In the genomic region with DNA sequence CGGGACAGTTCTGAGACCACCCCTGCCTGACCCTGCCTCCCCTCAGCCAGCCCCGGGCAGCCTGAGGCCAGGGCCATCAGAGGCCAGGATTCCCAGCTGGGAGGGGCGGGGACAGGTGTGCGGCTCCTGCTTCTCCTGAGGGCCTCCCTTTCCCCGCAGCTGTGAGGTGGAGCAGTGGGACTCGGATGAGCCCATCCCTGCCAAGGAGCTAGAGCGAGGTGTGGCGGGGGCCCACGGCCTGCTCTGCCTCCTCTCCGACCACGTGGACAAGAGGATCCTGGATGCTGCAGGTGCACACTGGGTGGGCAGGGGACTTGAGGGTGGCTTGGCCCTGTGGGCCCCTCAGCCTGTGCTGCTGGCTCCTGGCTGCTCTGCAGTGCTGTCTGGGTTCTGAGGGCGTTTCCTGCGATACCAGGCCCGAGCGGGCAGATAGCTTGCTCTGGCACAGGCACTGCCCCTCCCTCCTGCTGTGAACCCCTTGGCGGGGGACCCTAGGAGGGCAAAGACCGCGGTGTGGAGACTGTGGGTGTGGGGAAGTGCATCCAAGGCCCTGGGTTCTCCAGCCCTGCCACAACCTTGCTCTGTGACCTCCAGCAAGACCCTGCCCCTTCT, we compare ENCODE assay signal across 17 cellular contexts. TPM values are rescaled to one million over a fixed set of nuclear protein-coding genes. Genes with fewer than 3 reads are reported as not detected.
A peak's percentile ranks its signal among the peaks of the same experiment; 100 is the strongest.
DNase-seq lines count a peak whose midpoint lies in the region; ATAC-seq and TF ChIP-seq lines count a peak whose summit lies in the region.
"Had no signal": no experiment of that assay in that cellular context is flagged by ENCODE, and none has a peak within 500 bp of the region (broad histone marks: within the 10 kb centered on the region; RNA-seq: fewer than 3 reads in every experiment).

No MANE protein-coding gene starts in this region.

- intact Hi-C loops in adrenal gland (cut with DNase I) = loop anchor here in 1 of 2 donors (5.0 kb wide), 1 partner anchor 38 kb away; no protein-coding TSS in a partner anchor
- intact Hi-C loops in testis (cut with DNase I; ENCODE audit: low total_unique reads) = no loop called here

- H3K4me3 ChIP-seq in adrenal gland (peak overlapping the region in 2 of 4 donors; percentile 22 to 31), liver (ENCODE audit: low read depth in 1 of 3, low read length in 3 of 3) (peak overlapping the region; percentile 45 to 90 (median 82)), testis (no peak overlapping the region)
- H3K4me3 ChIP-seq: transverse colon had no signal

- H3K4me1 ChIP-seq in adrenal gland (replicated peaks in 1 of 2) (peaks cover 35 to 44% of the 10 kb centered on the region in 2 donors), liver (ENCODE audit: control insufficient read depth in 4 of 4, insufficient read depth in 4 of 4, low read length in 3 of 4) (peaks cover 30 to 82% (median 69%) of the 10 kb centered on the region in 4 donors), testis (peaks cover 33% of the 10 kb centered on the region)

- TF ChIP-seq CTCF in adrenal gland (IDR thresholded peaks at IDR 0.05) = no peak
- TF ChIP-seq CTCF in liver (IDR thresholded peaks at IDR 0.05; ENCODE audit: low read depth, low read length, missing input control) = no peak
- TF ChIP-seq CTCF in testis (IDR thresholded peaks at IDR 0.05) = no peak

- H3K27ac Mint-ChIP-seq in activated T-cell treated with anti-CD3 and anti-CD28 coated beads, Interleukin-2, amount 50 U/mL, for 72 hours = peak overlapping the region; percentile 28
- H3K27ac Mint-ChIP-seq: activated CD8-positive, alpha-beta memory T cell treated with anti-CD3 and anti-CD28 coated beads, Interleukin-2, amount 10 ng/mL, durations not matched to agents 7 days and 5 days; activated naive CD4-positive, alpha-beta T cell treated with anti-CD3 and anti-CD28 coated beads, Interleukin-2, amount 50 U/mL, for 24 hours had no signal

- H3K36me3 Mint-ChIP-seq in activated T-cell treated with anti-CD3 and anti-CD28 coated beads, Interleukin-2, amount 50 U/mL, for 72 hours (ENCODE audit: insufficient read depth in 2 of 2) = peaks cover 2 to 22% of the 10 kb centered on the region in 2 donors
- peaks cover 19% of the 10 kb centered on the region for H3K36me3 Mint-ChIP-seq in activated T-cell treated with anti-CD3 and anti-CD28 coated beads, Interleukin-2, amount 50 U/mL, for 4 hours (ENCODE audit: insufficient read depth)

- H3K27ac ChIP-seq in adrenal gland (peak overlapping the region; percentile 58 to 96 (median 91)), liver (ENCODE audit: low read depth in 1 of 2, low read length in 2 of 2) (peak overlapping the region; percentile 1 to 98), testis (peak overlapping the region; percentile 1 to 2)
- H3K27ac ChIP-seq: psoas muscle, transverse colon had no signal

- H3K9ac ChIP-seq in liver (ENCODE audit: low read depth in 1 of 2, low read length in 2 of 2) = peak overlapping the region in 1 of 2 donors; percentile 88

- no peak for ATAC-seq in activated T-cell treated with anti-CD3 and anti-CD28 coated beads, Interleukin-2, amount 50 U/mL, for 72 hours (replicated peaks in 1 of 2)
- ATAC-seq in activated T-cell treated with anti-CD3 and anti-CD28 coated beads, Interleukin-2, amount 50 U/mL, for 4 hours = no peak
- ATAC-seq: activated CD8-positive, alpha-beta memory T cell treated with anti-CD3 and anti-CD28 coated beads, Interleukin-2, amount 10 ng/mL, durations not matched to agents 7 days and 5 days; esophagus mucosa; psoas muscle; T-cell had no signal

- 44 to 49% (median 45%) methylated on average over 9 to 18 of the region's 18 CpGs for WGBS in adrenal gland, 4 donors
- 32% methylated on average over 18 of the region's 18 CpGs for WGBS in liver
- WGBS in testis, 2 donors = 61% methylated on average over 17 of the region's 18 CpGs; no CpG with 5 or more reads in 1 of the 2 donors

- H3K9me3 ChIP-seq in adrenal gland (replicated peaks in 1 of 3) (no peaks in the 10 kb centered on the region), liver (ENCODE audit: control insufficient read depth in 4 of 4, low read length in 3 of 4) (no peaks in the 10 kb centered on the region), testis (no peaks in the 10 kb centered on the region)
- H3K9me3 ChIP-seq: psoas muscle, transverse colon had no signal

- H3K27me3 ChIP-seq in adrenal gland = no peaks in the 10 kb centered on the region
- H3K27me3 ChIP-seq in liver (ENCODE audit: control insufficient read depth in 4 of 4, insufficient read depth in 4 of 4, low read length in 3 of 4) = no peaks in the 10 kb centered on the region
- no peaks in the 10 kb centered on the region for H3K27me3 ChIP-seq in testis
- H3K27me3 ChIP-seq: transverse colon had no signal

- TF ChIP-seq RAD21 in liver (IDR thresholded peaks at IDR 0.05) = no peak

- H3K4me1 Mint-ChIP-seq in activated T-cell treated with anti-CD3 and anti-CD28 coated beads, Interleukin-2, amount 50 U/mL, for 72 hours (ENCODE audit: low read depth) = peaks cover 22% of the 10 kb centered on the region
- H3K4me1 Mint-ChIP-seq in activated T-cell treated with anti-CD3 and anti-CD28 coated beads, Interleukin-2, amount 50 U/mL, for 4 hours (ENCODE audit: low read depth) = peaks cover 26% of the 10 kb centered on the region

- no peak overlapping the region for H3K4me3 Mint-ChIP-seq in activated T-cell treated with anti-CD3 and anti-CD28 coated beads, Interleukin-2, amount 50 U/mL, for 72 hours
- H3K4me3 Mint-ChIP-seq in activated T-cell treated with anti-CD3 and anti-CD28 coated beads, Interleukin-2, amount 50 U/mL, for 4 hours = no peak overlapping the region
- H3K4me3 Mint-ChIP-seq: activated CD8-positive, alpha-beta memory T cell treated with anti-CD3 and anti-CD28 coated beads, Interleukin-2, amount 10 ng/mL, durations not matched to agents 7 days and 5 days had no signal

- no peak for DNase-seq in activated T-cell treated with anti-CD3 and anti-CD28 coated beads, Interleukin-2, amount 50 U/mL, for 72 hours
- DNase-seq in activated T-cell treated with anti-CD3 and anti-CD28 coated beads, Interleukin-2, amount 50 U/mL, for 4 hours = no peak
- DNase-seq in adrenal gland (no peak), testis (no peak), retina (no peak), H4 (ENCODE audit: low spot score) (no peak), NCI-H748 treated with DMSO at 0.1 percent for 48 hours (lab: John Stamatoyannopoulos, UW) (no peak)
- DNase-seq: activated CD4-positive, CD25-positive, alpha-beta regulatory T cell; activated CD8-positive, alpha-beta memory T cell treated with anti-CD3 and anti-CD28 coated beads, Interleukin-2, amount 10 ng/mL, durations not matched to agents 7 days and 5 days; kidney glomerular epithelial cell; NCI-H510A; psoas muscle; T-cell; transverse colon had no signal

- H3K27me3 Mint-ChIP-seq in activated T-cell treated with anti-CD3 and anti-CD28 coated beads, Interleukin-2, amount 50 U/mL, for 72 hours (ENCODE audit: low read depth) = no peaks in the 10 kb centered on the region
- no peaks in the 10 kb centered on the region for H3K27me3 Mint-ChIP-seq in activated T-cell treated with anti-CD3 and anti-CD28 coated beads, Interleukin-2, amount 50 U/mL, for 4 hours (ENCODE audit: low read depth)
- H3K27me3 Mint-ChIP-seq: activated CD8-positive, alpha-beta memory T cell treated with anti-CD3 and anti-CD28 coated beads, Interleukin-2, amount 10 ng/mL, durations not matched to agents 7 days and 5 days; activated naive CD4-positive, alpha-beta T cell treated with anti-CD3 and anti-CD28 coated beads, Interleukin-2, amount 50 U/mL, for 24 hours; T-cell had no signal

- TF ChIP-seq POLR2A in adrenal gland (IDR thresholded peaks at IDR 0.05) = no peak
- TF ChIP-seq POLR2A in testis (IDR thresholded peaks at IDR 0.05) = no peak

- H3K9me3 Mint-ChIP-seq in activated T-cell treated with anti-CD3 and anti-CD28 coated beads, Interleukin-2, amount 50 U/mL, for 72 hours = no peaks in the 10 kb centered on the region
- H3K9me3 Mint-ChIP-seq in activated T-cell treated with anti-CD3 and anti-CD28 coated beads, Interleukin-2, amount 50 U/mL, for 4 hours = no peaks in the 10 kb centered on the region
- H3K9me3 Mint-ChIP-seq: activated naive CD4-positive, alpha-beta T cell treated with anti-CD3 and anti-CD28 coated beads, Interleukin-2, amount 50 U/mL, for 24 hours; T-cell had no signal

- H3K36me3 ChIP-seq in adrenal gland (replicated peaks in 1 of 2) (peaks cover 0 to 38% of the 10 kb centered on the region in 2 donors), liver (ENCODE audit: control insufficient read depth in 4 of 4, insufficient read depth in 3 of 4, low read depth in 1 of 4, low read length in 3 of 4) (peaks cover 6 to 20% (median 13%) of the 10 kb centered on the region in 4 donors), testis (ENCODE audit: low read depth, missing control alignments) (no peaks in the 10 kb centered on the region)

TF ChIP-seq in liver, 16 proteins besides CTCF, POLR2A, EP300 and RAD21:
- TF ChIP-seq TAF1 (conservative IDR thresholded peaks at IDR 0.05) (no peak), HNF4A (conservative IDR thresholded peaks at IDR 0.05) (peak; percentile 43 to 44), FOXA1 (IDR thresholded peaks at IDR 0.05) (no peak), SP1 (IDR thresholded peaks at IDR 0.05) (peak; percentile 26), RXRA (IDR thresholded peaks at IDR 0.05) (peak; percentile 66), YY1 (IDR thresholded peaks at IDR 0.05) (no peak)

RNA-seq across cellular contexts. Expression of gene GRHPR, which starts 2.3 kb away (rescaled TPM):
- 10 to 100 TPM; 70.2 to 94.2 TPM for total RNA-seq in activated T-cell treated with anti-CD3 and anti-CD28 coated beads, Interleukin-2, amount 50 U/mL, for 72 hours
- 10 to 100 TPM; 52.8 to 79.1 (median 64.4) TPM for total RNA-seq in activated T-cell treated with anti-CD3 and anti-CD28 coated beads, Interleukin-2, amount 50 U/mL, for 4 hours
- total RNA-seq in adrenal gland = 100 to 1,000 TPM; 140 to 308 (median 230) TPM
- polyA plus RNA-seq in adrenal gland = 100 to 1,000 TPM in 2 of 3 donors, 10 to 100 TPM in 1; 83.3 to 324 (median 133) TPM
- 100 to 1,000 TPM; 125 to 524 TPM for total RNA-seq in liver
- polyA plus RNA-seq in liver = 100 to 1,000 TPM; 197 to 391 TPM
- total RNA-seq in testis = 100 to 1,000 TPM; 195 to 262 TPM
- polyA plus RNA-seq in testis (ENCODE audit: insufficient read depth, low read depth, low replicate concordance) = 130 TPM
- total RNA-seq in H4 (2014; rRNA removed; shearing (Covaris generic)) = 172 and 191 TPM in 2 replicates

RNA-seq across cellular contexts. Expression of gene ZBTB5, which starts 40.5 kb away (rescaled TPM):
- 10 to 100 TPM in 1 of 2 donors, 1 to 10 TPM in 1; 9.9 to 13.2 TPM for total RNA-seq in activated T-cell treated with anti-CD3 and anti-CD28 coated beads, Interleukin-2, amount 50 U/mL, for 72 hours
- 1 to 10 TPM; 3.9 to 5.2 (median 5.2) TPM for total RNA-seq in activated T-cell treated with anti-CD3 and anti-CD28 coated beads, Interleukin-2, amount 50 U/mL, for 4 hours
- total RNA-seq in adrenal gland (10 to 100 TPM in 6 of 8 donors, 1 to 10 TPM in 2; 6.2 to 13.3 (median 10.6) TPM), liver (1 to 10 TPM; 9.3 to 9.4 TPM), testis (10 to 100 TPM; 28.4 to 33.8 TPM)
- polyA plus RNA-seq in adrenal gland (10 to 100 TPM in 1 of 3 donors, 1 to 10 TPM in 2; 2.3 to 11.9 (median 2.7) TPM), liver (1 to 10 TPM; 2.4 to 3.6 TPM), testis (ENCODE audit: insufficient read depth, low read depth, low replicate concordance) (20.4 TPM)
- 13.6 and 14.6 TPM in 2 replicates for total RNA-seq in H4 (2014; rRNA removed; shearing (Covaris generic))

Comparison
In these comparisons a context has a peak if more than half of its experiments do, and no peak if none do; other contexts are left out.
1. H3K27ac ChIP-seq: peak in every context shown above with its lines; median percentile 91 in adrenal gland; 50 in liver; 2 in testis.
2. H3K4me3 ChIP-seq: peak in liver (3 of 3); none in testis (0 of 2).